In genomic region chr6:85081102-85081501, GRCh38 we compare ENCODE assay signal across 17 cellular contexts.
DNase-seq lines count a peak whose midpoint lies in the region; ATAC-seq, FAIRE-seq and TF ChIP-seq lines count a peak whose summit lies in the region.
"Had no signal": no experiment of that assay in that cellular context is flagged by ENCODE, and none has a peak within 500 bp of the region (broad histone marks: within the 10 kb centered on the region; RNA-seq: fewer than 3 reads in every experiment).

No MANE protein-coding gene starts in this region.

- no peak overlapping the region for H3K4me3 Mint-ChIP-seq in MCF 10A (ENCODE audit: unreplicated experiment)
- H3K4me3 Mint-ChIP-seq: CD8-positive, alpha-beta memory T cell; GM23338; H9; IgD-negative memory B cell had no signal

- H3K9ac ChIP-seq in mammary epithelial cell (ENCODE audit: insufficient read depth, low read length) (no peak overlapping the region), H1 (replicated peaks in 1 of 4; ENCODE audit: extremely low read depth in 1 of 4, low read depth in 3 of 4, low read length in 3 of 4) (no peak overlapping the region)
- H3K9ac ChIP-seq: BLaER1 had no signal

- no TSS peak for BruUV-seq in MCF 10A (replicated peaks; lab: Mats Ljungman, UMichigan)
- BruUV-seq in mammary epithelial cell (replicated peaks; lab: Mats Ljungman, UMichigan) = no TSS peak

- in situ Hi-C loops in mammary epithelial cell (cut with MboI; ENCODE audit: low sequenced_read_pairs in 2 of 2) = no loop called here

- H3K36me3 ChIP-seq in mammary epithelial cell (ENCODE audit: insufficient read depth, low read length) (no peaks in the 10 kb centered on the region), H1 (ENCODE audit: control insufficient read depth in 2 of 4, insufficient read depth in 4 of 4, low read length in 3 of 4) (no peaks in the 10 kb centered on the region)
- H3K36me3 ChIP-seq: BLaER1 had no signal

- H3K4me2 ChIP-seq in mammary epithelial cell (ENCODE audit: insufficient read depth, low read depth, low read length) (no peak overlapping the region), H1 (ENCODE audit: insufficient read depth in 1 of 2, low read depth in 2 of 2, low read length in 2 of 2) (no peak overlapping the region)
- H3K4me2 ChIP-seq: BLaER1, GM23338 had no signal

- dilution Hi-C loops in mammary epithelial cell (cut with HindIII; ENCODE audit: low sequenced_read_pairs) = no loop called here

- H2AFZ ChIP-seq in mammary epithelial cell (ENCODE audit: low read depth, low read length) (no peak overlapping the region), H1 (ENCODE audit: low read length) (0 out of 2 replicates have a peak overlapping the region, but pooled peaks have one; percentile 58)
- H2AFZ ChIP-seq: GM23338 had no signal

- H3K9me3 Mint-ChIP-seq in MCF 10A (ENCODE audit: unreplicated experiment) = no peaks in the 10 kb centered on the region
- H3K9me3 Mint-ChIP-seq: GM23338, H9 had no signal

- H2BK120ac ChIP-seq in H1 (replicated peaks; ENCODE audit: low read depth, low read length) = no peak overlapping the region

- H3K56ac ChIP-seq in H1 (replicated peaks; ENCODE audit: insufficient read length, low read depth, low read length) = no peak overlapping the region

- H3K4me1 ChIP-seq in mammary epithelial cell (ENCODE audit: insufficient read depth, low read length) = peaks cover 13% of the 10 kb centered on the region
- H3K4me1 ChIP-seq in H1 (replicated peaks in 1 of 4; ENCODE audit: control insufficient read depth in 3 of 4, insufficient read depth in 4 of 4, low read length in 3 of 4) = no peaks in the 10 kb centered on the region
- H3K4me1 ChIP-seq: BLaER1, Caco-2 had no signal

- TF ChIP-seq POLR2A in H1 (IDR thresholded peaks at IDR 0.05; ENCODE audit: control extremely low read depth in 1 of 2, low read depth in 2 of 2, low read length in 2 of 2) = no peak

- H4K5ac ChIP-seq in H1 (ENCODE audit: insufficient read length, low read depth, low read length) = no peak overlapping the region

- no peak overlapping the region for H3K4ac ChIP-seq in H1 (replicated peaks; ENCODE audit: insufficient read length, low read depth, low read length)

- POLR2A ChIA-PET in MCF 10A (lab: Yijun Ruan, JAX) = interaction anchor here (0.6 kb wide), 2 partner anchors 33 to 56 kb away, joined by 3 read pairs; no protein-coding TSS in a partner anchor
- POLR2A ChIA-PET in H1 (lab: Charles Lee; ENCODE audit: partially characterized antibody) = no interaction called here

- no peak overlapping the region for H2BK15ac ChIP-seq in H1 (ENCODE audit: low read length)

- H3K23me2 ChIP-seq in H1 (ENCODE audit: low read depth, low read length) = no peaks in the 10 kb centered on the region

- intact Hi-C loops in MCF 10A (cut with micrococcal nuclease) (no loop called here), mammary epithelial cell (cut with micrococcal nuclease) (no loop called here)

- H3K27me3 ChIP-seq in mammary epithelial cell (ENCODE audit: insufficient read depth, low read length) (peaks cover under 1% of the 10 kb centered on the region), H1 (replicated peaks in 1 of 4; ENCODE audit: control insufficient read depth in 3 of 4, extremely low read depth in 1 of 4, insufficient read depth in 3 of 4, low read length in 3 of 4) (no peaks in the 10 kb centered on the region)
- H3K27me3 ChIP-seq: BLaER1 had no signal

- peak; percentile 34 for DNase-seq in MCF 10A (ENCODE audit: unreplicated experiment)
- no peak for DNase-seq in mammary epithelial cell
- DNase-seq in H1 (ENCODE audit: low read depth in 1 of 2, low spot score in 2 of 2) = no peak
- peak; percentile 34 to 46 for DNase-seq in foreskin fibroblast
- DNase-seq in NCI-H1105 treated with DMSO at 0.1 percent for 48 hours (lab: John Stamatoyannopoulos, UW) = no peak
- DNase-seq: AML-193; Caco-2; CD8-positive, alpha-beta memory T cell; DMS53; GF-D8; H9 had no signal

- TF ChIP-seq RAD21 in H1 (IDR thresholded peaks at IDR 0.05 in 1 of 2, conservative IDR thresholded peaks at IDR 0.05 in 1 of 2; ENCODE audit: low read depth in 2 of 2, low read length in 2 of 2) = no peak

- FAIRE-seq in H1 (lab: Jason Lieb, UNC) = no peak

- ATAC-seq in GM21447 (IDR thresholded peaks at IDR 0.05; ENCODE audit: unreplicated experiment) (no peak), GM19397 (IDR thresholded peaks at IDR 0.05; ENCODE audit: unreplicated experiment) (no peak)
- ATAC-seq: GM23338 had no signal

- no peak overlapping the region for H2AK5ac ChIP-seq in H1 (ENCODE audit: low read depth, low read length)

- no peak overlapping the region for H4K8ac ChIP-seq in H1 (ENCODE audit: extremely low read depth, insufficient read depth, low read length)

- H3K27me3 Mint-ChIP-seq in MCF 10A (ENCODE audit: insufficient read depth, unreplicated experiment) = no peaks in the 10 kb centered on the region

- WGBS in mammary epithelial cell (ENCODE audit: low coverage, missing lambda C conversion rate) = 0% methylated on average over 1 of the region's 1 CpG
- WGBS in H1 (ENCODE audit: extremely low coverage in 1 of 2, insufficient coverage in 1 of 2, insufficient read length in 1 of 2, insufficient replicate concordance in 2 of 2, low coverage in 1 of 2, low lambda C conversion rate in 2 of 2, missing lambda C conversion rate in 1 of 2), 2 experiments = 84% methylated on average over 1 of the region's 1 CpG; no CpG with 5 or more reads in 1 of the 2 experiments

- no peak overlapping the region for H3K27ac Mint-ChIP-seq in MCF 10A (ENCODE audit: low read depth, unreplicated experiment)
- H3K27ac Mint-ChIP-seq: CD8-positive, alpha-beta memory T cell; GM23338; H9; IgD-negative memory B cell had no signal

- H3K9me3 ChIP-seq in mammary epithelial cell (replicated peaks; ENCODE audit: insufficient read depth, low read length) = no peaks in the 10 kb centered on the region
- H3K9me3 ChIP-seq in H1 (ENCODE audit: insufficient read depth in 2 of 2, low read depth in 1 of 2, low read length in 1 of 2) = no peaks in the 10 kb centered on the region
- H3K9me3 ChIP-seq: BLaER1, Caco-2 had no signal

- H3K79me1 ChIP-seq in H1 (ENCODE audit: low read depth, low read length) = no peaks in the 10 kb centered on the region

- H3K36me3 Mint-ChIP-seq in MCF 10A (ENCODE audit: insufficient read depth, unreplicated experiment) = no peaks in the 10 kb centered on the region
- H3K36me3 Mint-ChIP-seq: CD8-positive, alpha-beta memory T cell; IgD-negative memory B cell had no signal

- peaks cover 24% of the 10 kb centered on the region for H3K4me1 Mint-ChIP-seq in MCF 10A (ENCODE audit: insufficient read depth, unreplicated experiment)
- H3K4me1 Mint-ChIP-seq: CD8-positive, alpha-beta memory T cell; GM23338; IgD-negative memory B cell had no signal

- H3K4me3 ChIP-seq in mammary epithelial cell (replicated peaks in 1 of 3; ENCODE audit: insufficient read depth in 1 of 3, low read depth in 2 of 3, low read length in 3 of 3) = no peak overlapping the region
- H3K4me3 ChIP-seq in H1 (ENCODE audit: extremely low read depth in 1 of 4, insufficient read depth in 2 of 4, low read depth in 3 of 4, low read length in 4 of 4) = no peak overlapping the region
- H3K4me3 ChIP-seq in foreskin fibroblast (ENCODE audit: low read depth in 1 of 2, low read length in 2 of 2) = no peak overlapping the region
- H3K4me3 ChIP-seq: BLaER1, GM23338 had no signal

- no peak overlapping the region for H4K91ac ChIP-seq in H1 (replicated peaks; ENCODE audit: insufficient read length, low read length)

- no peak overlapping the region for H3K14ac ChIP-seq in H1 (ENCODE audit: insufficient read length)

- TF ChIP-seq EP300 in H1 (IDR thresholded peaks at IDR 0.05; ENCODE audit: borderline replicate concordance in 1 of 2, low read depth in 2 of 2, low read length in 2 of 2) = no peak

- H3K27ac ChIP-seq in mammary epithelial cell (ENCODE audit: insufficient read depth, low read depth, low read length) = no peak overlapping the region
- H3K27ac ChIP-seq in H1 (ENCODE audit: low read depth, low read length) = no peak overlapping the region
- H3K27ac ChIP-seq: 22Rv1, BLaER1 had no signal

- no peak overlapping the region for H2BK5ac ChIP-seq in H1 (ENCODE audit: low read depth, low read length)

- H3K79me2 ChIP-seq in mammary epithelial cell (ENCODE audit: insufficient read depth, low read length) = no peaks in the 10 kb centered on the region
- H3K79me2 ChIP-seq in H1 (ENCODE audit: control insufficient read depth in 1 of 2, insufficient read depth in 2 of 2, low read length in 2 of 2) = no peaks in the 10 kb centered on the region

- H2BK12ac ChIP-seq in H1 (ENCODE audit: low read depth, low read length) = no peak overlapping the region

- no peak overlapping the region for H3K23ac ChIP-seq in H1 (ENCODE audit: insufficient read length)

- H3K18ac ChIP-seq in H1 (ENCODE audit: extremely low read depth, low read length) = no peak overlapping the region

- H4K20me1 ChIP-seq in mammary epithelial cell (ENCODE audit: insufficient read depth, low read length) (no peaks in the 10 kb centered on the region), H1 (replicated peaks in 1 of 2; ENCODE audit: control insufficient read depth in 1 of 2, insufficient read depth in 2 of 2, low read length in 2 of 2) (no peaks in the 10 kb centered on the region)
- H4K20me1 ChIP-seq: BLaER1 had no signal

- CTCF ChIA-PET in MCF 10A (lab: Yijun Ruan, JAX) (no interaction called here), mammary epithelial cell (lab: Charles Lee; ENCODE audit: low non-redundant PET) (no interaction called here), H1 (lab: Charles Lee; ENCODE audit: partially characterized antibody) (interaction anchor here (1.2 to 1.3 kb wide), 2 partner anchors 20 to 48 kb away, joined by 3 to 4 read pairs; no protein-coding TSS in a partner anchor)

- no peak for TF ChIP-seq CTCF in MCF 10A (IDR thresholded peaks at IDR 0.05; ENCODE audit: unreplicated experiment)
- TF ChIP-seq CTCF in mammary epithelial cell (conservative IDR thresholded peaks at IDR 0.05 in 1 of 2, IDR thresholded peaks at IDR 0.05 in 1 of 2; ENCODE audit: extremely low read depth in 1 of 2, insufficient read depth in 1 of 2, low read depth in 1 of 2, low read length in 2 of 2) = no peak
- TF ChIP-seq CTCF in H1 (IDR thresholded peaks at IDR 0.05; ENCODE audit: control extremely low read depth in 1 of 3, insufficient read depth in 1 of 3, low read depth in 1 of 3, low read length in 3 of 3) = no peak
- no peak for TF ChIP-seq CTCF in foreskin fibroblast (IDR thresholded peaks at IDR 0.05; ENCODE audit: low read depth, low read length)

- no peak overlapping the region for H2BK20ac ChIP-seq in H1 (ENCODE audit: low read length)

TF ChIP-seq in H1, 55 proteins besides CTCF, POLR2A, EP300 and RAD21 (continues in another document):
- TF ChIP-seq KDM1A (IDR thresholded peaks at IDR 0.05; ENCODE audit: borderline replicate concordance, low read length) (no peak), CREB1 (IDR thresholded peaks at IDR 0.05) (no peak), RBBP5 (IDR thresholded peaks at IDR 0.05; ENCODE audit: borderline replicate concordance, low read depth, low read length) (no peak), ATF3 (IDR thresholded peaks at IDR 0.05; ENCODE audit: insufficient read depth, low read depth, low read length) (no peak), PHF8 (conservative IDR thresholded peaks at IDR 0.05; ENCODE audit: low read depth, low read length) (no peak)

Comparison
In these comparisons a context has a peak if more than half of its experiments do, and no peak if none do; other contexts are left out.
1. DNase-seq: peak in MCF 10A (single experiment) and foreskin fibroblast (2 of 2); none in mammary epithelial cell (single experiment), H1 (0 of 2) and NCI-H1105 treated with DMSO at 0.1 percent for 48 hours (single experiment).